10 cellular contexts compared by ENCODE assay signal in genomic region chr11:9210922-9211320, GRCh38. TPM values are rescaled to one million over a fixed set of nuclear protein-coding genes. Genes with fewer than 3 reads are reported as not detected.
DNase-seq lines count a peak whose midpoint lies in the region; ATAC-seq, FAIRE-seq and TF ChIP-seq lines count a peak whose summit lies in the region.
"Had no signal": no experiment of that assay in that cellular context is flagged by ENCODE, and none has a peak within 500 bp of the region (broad histone marks: within the 10 kb centered on the region; RNA-seq: fewer than 3 reads in every experiment).

No MANE protein-coding gene starts in this region.

- H3K36me3 ChIP-seq in KMS-11 (ENCODE audit: insufficient read depth) (no peaks in the 10 kb centered on the region), left lung (peaks cover 0 to 7% of the 10 kb centered on the region in 2 donors), tibial artery (no peaks in the 10 kb centered on the region)

- POLR2A ChIA-PET in A549 (lab: Yijun Ruan, JAX): no interaction called here

- no peaks in the 10 kb centered on the region for H3K27me3 Mint-ChIP-seq in progenitor cell of endocrine pancreas

- intact Hi-C loops in left lung (cut with DNase I) (no loop called here), tibial artery (cut with DNase I; ENCODE audit: low total_unique reads) (no loop called here)

- no peak for TF ChIP-seq POLR2A in A549 (IDR thresholded peaks at IDR 0.05; ENCODE audit: low read length)

- peaks cover 49% of the 10 kb centered on the region for H3K4me1 ChIP-seq in A549
- H3K4me1 ChIP-seq in KMS-11 (ENCODE audit: low read depth, poor library complexity, severe bottlenecking): peaks cover 80% of the 10 kb centered on the region
- peaks cover 0 to 38% of the 10 kb centered on the region in 2 donors for H3K4me1 ChIP-seq in left lung
- peaks cover 0 to 52% (median 8%) of the 10 kb centered on the region in 4 donors for H3K4me1 ChIP-seq in tibial artery

- peak; percentile 7 for FAIRE-seq in A549 (lab: Jason Lieb, UNC)

- H3K9me3 ChIP-seq in A549: no peaks in the 10 kb centered on the region
- H3K9me3 ChIP-seq in left lung: no peaks in the 10 kb centered on the region
- H3K9me3 ChIP-seq in tibial artery: no peaks in the 10 kb centered on the region

- H3K9ac ChIP-seq in KMS-11: no peak overlapping the region

- 96% methylated on average over 1 of the region's 1 CpG for WGBS in A549 (ENCODE audit: missing lambda C conversion rate)

- H3K36me3 Mint-ChIP-seq in progenitor cell of endocrine pancreas (ENCODE audit: insufficient read depth): no peaks in the 10 kb centered on the region

- ATAC-seq in A549 (no peak; a peak in 1 of 6 replicates), GM18868 (IDR thresholded peaks at IDR 0.05; ENCODE audit: unreplicated experiment) (peak; percentile 49), left lung (no peak)
- ATAC-seq: SK-N-SH treated with all-trans-retinoic acid at 6 μM for 48 hours had no signal

- DNase-seq in A549 (ENCODE audit: low read depth in 1 of 2, low spot score in 1 of 2) (no peak), epithelial cell of esophagus (ENCODE audit: low read depth) (peak; percentile 73), left lung (no peak), progenitor cell of endocrine pancreas (ENCODE audit: low spot score, unreplicated experiment) (no peak), GF-D8 (lab: John Stamatoyannopoulos, UW) (no peak), tibial artery (no peak)
- DNase-seq: NCI-H2171 treated with DMSO at 0.1 percent for 48 hours had no signal

- TF ChIP-seq EP300 in A549 (IDR thresholded peaks at IDR 0.05): no peak

- no peak overlapping the region for H3K4me3 Mint-ChIP-seq in progenitor cell of endocrine pancreas (ENCODE audit: low read depth)

- H3K27ac ChIP-seq in A549 (peak overlapping the region; percentile 4 to 67; a peak in 4 of 6 replicates), KMS-11 (peak overlapping the region; percentile 11; the same call in 1 of the 2 replicates), left lung (no peak overlapping the region), tibial artery (no peak overlapping the region)

- no peak for TF ChIP-seq CTCF in A549 (IDR thresholded peaks at IDR 0.05)
- TF ChIP-seq CTCF in KMS-11 (conservative IDR thresholded peaks at IDR 0.05; ENCODE audit: low read depth, low read length): no peak
- TF ChIP-seq CTCF in epithelial cell of esophagus (IDR thresholded peaks at IDR 0.05; ENCODE audit: insufficient read depth, low read depth, low read length, missing control alignments): no peak
- no peak for TF ChIP-seq CTCF in left lung (IDR thresholded peaks at IDR 0.05)
- TF ChIP-seq CTCF in progenitor cell of endocrine pancreas (IDR thresholded peaks at IDR 0.05; ENCODE audit: unreplicated experiment): no peak
- no peak for TF ChIP-seq CTCF in tibial artery (IDR thresholded peaks at IDR 0.05)

- no peaks in the 10 kb centered on the region for H3K79me2 ChIP-seq in KMS-11 (ENCODE audit: insufficient read depth, low read depth)

- H3K27ac Mint-ChIP-seq in progenitor cell of endocrine pancreas: no peak overlapping the region

- no peaks in the 10 kb centered on the region for H4K20me1 ChIP-seq in KMS-11 (ENCODE audit: insufficient read depth)

- H3K4me3 ChIP-seq in A549 (no peak overlapping the region), KMS-11 (IDR thresholded peaks at IDR 0.05; ENCODE audit: insufficient read depth, low read depth, low read length) (no peak overlapping the region), epithelial cell of esophagus (ENCODE audit: low read length) (no peak overlapping the region), left lung (no peak overlapping the region), tibial artery (no peak overlapping the region)

- no peaks in the 10 kb centered on the region for H3K9me3 Mint-ChIP-seq in progenitor cell of endocrine pancreas (ENCODE audit: low read depth)

- H2AFZ ChIP-seq in KMS-11 (ENCODE audit: low read depth): no peak overlapping the region

- TF ChIP-seq RAD21 in A549 (conservative IDR thresholded peaks at IDR 0.05 in 1 of 2, IDR thresholded peaks at IDR 0.05 in 1 of 2): no peak

- H3K27me3 ChIP-seq in KMS-11 (ENCODE audit: insufficient read depth, low read depth) (no peaks in the 10 kb centered on the region), left lung (no peaks in the 10 kb centered on the region), tibial artery (no peaks in the 10 kb centered on the region)

- CTCF ChIA-PET in A549 (lab: Yijun Ruan, JAX): interaction anchor here (1.4 kb wide), 1 partner anchor 73 kb away, joined by 5 read pairs; no protein-coding TSS in a partner anchor

- H3K4me1 Mint-ChIP-seq in progenitor cell of endocrine pancreas (ENCODE audit: low read depth): peaks cover 30% of the 10 kb centered on the region

- H3K4me2 ChIP-seq in A549 (peak overlapping the region; percentile 61), KMS-11 (peak overlapping the region; percentile 43)

TF ChIP-seq in A549, 52 proteins besides CTCF, POLR2A, EP300 and RAD21:
- TF ChIP-seq JUNB (IDR thresholded peaks at IDR 0.05) (no peak), CBX2 (IDR thresholded peaks at IDR 0.05; ENCODE audit: borderline replicate concordance, low read depth) (no peak), RNF2 (IDR thresholded peaks at IDR 0.05; ENCODE audit: borderline replicate concordance, low read depth) (no peak), JUN (IDR thresholded peaks at IDR 0.05) (no peak), HOXA7 (CRISPR knock-in tag; IDR thresholded peaks at IDR 0.05) (no peak), CHD2 (IDR thresholded peaks at IDR 0.05; ENCODE audit: low read length, partially characterized antibody) (no peak), KDM5A (IDR thresholded peaks at IDR 0.05) (no peak), E2F6 (IDR thresholded peaks at IDR 0.05; ENCODE audit: borderline replicate concordance, low read depth) (no peak), HDAC2 (IDR thresholded peaks at IDR 0.05) (no peak), FOSB (CRISPR knock-in tag; IDR thresholded peaks at IDR 0.05) (no peak), BCL3 (IDR thresholded peaks at IDR 0.05) (no peak), PHF8 (IDR thresholded peaks at IDR 0.05; ENCODE audit: borderline replicate concordance, low read depth) (no peak), ATOH8 (CRISPR knock-in tag; IDR thresholded peaks at IDR 0.05; ENCODE audit: low read depth) (no peak)

RNA-seq across cellular contexts. Expression of gene DENND5A, which starts 54.2 kb away (rescaled TPM):
- polyA plus RNA-seq in A549 (2011; rRNA removed) (88.7 and 120 TPM in 2 replicates), A549 (2017; fragmentation: RNase III; extraction: RNeasy Plus Mini Kit Qiagen cat#74134 plus additional on column Dnase treatment) (35.7 to 41.5 TPM (median 36.6 TPM) in 3 replicates)
- polyA plus RNA-seq in A549 (2012; cell fraction: cytosol; rRNA removed): 93.3 and 114 TPM in 2 replicates
- polyA plus RNA-seq in A549 (2012; cell fraction: nucleus; rRNA removed): 79.9 and 89.7 TPM in 2 replicates
- polyA minus RNA-seq in A549 (2011; rRNA and poly(A)+ RNA removed): 241 and 328 TPM in 2 replicates
- total RNA-seq in left lung (10 to 100 TPM; 65.7 to 99.8 TPM), progenitor cell of endocrine pancreas (74.6 and 75.3 TPM in 2 replicates)

Comparison
In these comparisons a context has a peak if more than half of its experiments do, and no peak if none do; other contexts are left out.
1. H3K27ac ChIP-seq: peak in A549 (2 of 2) and KMS-11 (single experiment); none in left lung (0 of 2) and tibial artery (0 of 2).